Comparison of ENCODE assay signal across 12 cellular contexts in the genomic region with DNA sequence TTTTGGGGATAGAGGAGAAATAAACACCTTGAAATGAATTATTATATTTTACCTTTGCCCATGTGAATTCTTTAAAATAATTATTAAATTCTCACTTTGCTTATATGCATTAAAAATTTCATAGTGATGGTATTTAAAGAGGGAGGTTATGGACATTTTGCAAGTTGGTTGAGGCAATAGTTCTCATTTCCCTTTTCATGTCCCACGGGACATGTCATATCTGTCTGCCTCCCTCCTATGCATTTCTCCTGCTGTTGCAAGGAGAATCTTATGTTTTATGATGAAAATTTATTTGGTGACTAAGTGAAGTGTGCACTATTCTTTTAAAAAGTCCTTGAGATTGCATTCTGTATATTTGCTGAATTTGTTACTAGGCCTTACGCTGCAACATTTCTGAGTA.
A peak's percentile ranks its signal among the peaks of the same experiment; 100 is the strongest.
DNase-seq lines count a peak whose midpoint lies in the region; ATAC-seq, FAIRE-seq and TF ChIP-seq lines count a peak whose summit lies in the region.
"Had no signal": no experiment of that assay in that cellular context is flagged by ENCODE, and none has a peak within 500 bp of the region (broad histone marks: within the 10 kb centered on the region; RNA-seq: fewer than 3 reads in every experiment).

No MANE protein-coding gene starts in this region.

- H3K9me3 ChIP-seq in spleen (no peaks in the 10 kb centered on the region), HepG2 (ENCODE audit: low read length) (no peaks in the 10 kb centered on the region)
- H3K9me3 ChIP-seq: neutrophil had no signal

- H3K36me3 Mint-ChIP-seq in activated CD8-positive, alpha-beta memory T cell treated with anti-CD3 and anti-CD28 coated beads, Interleukin-2, amount 10 ng/mL, durations not matched to agents 7 days and 5 days = peaks cover 27% of the 10 kb centered on the region
- H3K36me3 Mint-ChIP-seq in activated T-helper 17 cell treated with anti-CD3 and anti-CD28 coated beads, Interleukin-2, amount 50 U/mL, for 72 hours (ENCODE audit: low read depth) = no peaks in the 10 kb centered on the region

- peak overlapping the region; percentile 97 for H3K27ac Mint-ChIP-seq in activated CD8-positive, alpha-beta memory T cell treated with anti-CD3 and anti-CD28 coated beads, Interleukin-2, amount 10 ng/mL, durations not matched to agents 7 days and 5 days
- H3K27ac Mint-ChIP-seq in activated T-helper 17 cell treated with anti-CD3 and anti-CD28 coated beads, Interleukin-2, amount 50 U/mL, for 72 hours = peak overlapping the region; percentile 64

- BruUV-seq in HepG2 (replicated peaks; lab: Mats Ljungman, UMichigan) = no TSS peak

- H3K9ac ChIP-seq in HepG2 (ENCODE audit: insufficient read depth, low read depth, low read length) = no peak overlapping the region

- intact Hi-C loops in spleen (cut with DNase I; ENCODE audit: low total_unique reads) (no loop called here), HepG2 (cut with micrococcal nuclease; ENCODE audit: unreplicated experiment) (no loop called here)

- TF ChIP-seq POLR2A in spleen (IDR thresholded peaks at IDR 0.05) = no peak
- no peak for TF ChIP-seq POLR2A in HepG2 (IDR thresholded peaks at IDR 0.05; ENCODE audit: insufficient read depth in 1 of 2, low read depth in 2 of 2, low read length in 2 of 2)

- in situ Hi-C loops in HepG2 (cut with HindIII; ENCODE audit: extremely low pct_ligation_motif_present, low pct_unique_long_range_greater_than_20kb) = no loop called here

- CTCF ChIA-PET in activated CD8-positive, alpha-beta memory T cell treated with anti-CD3 and anti-CD28 coated beads, Interleukin-2, amount 10 ng/mL, durations not matched to agents 7 days and 5 days (lab: Charles Lee) = interaction anchor here (1.0 kb wide), 1 partner anchor 9 kb away, joined by 3 read pairs; no protein-coding TSS in a partner anchor
- CTCF ChIA-PET in HepG2 (lab: Yijun Ruan, JAX; ENCODE audit: low intra/inter-chr PET ratio, low total read pairs) = no interaction called here

- TF ChIP-seq RAD21 in HepG2 (CRISPR knock-in tag; IDR thresholded peaks at IDR 0.05) = no peak

- 48 to 61% (median 56%) methylated on average over 2 of the region's 2 CpGs for WGBS in spleen, 5 donors
- WGBS in HepG2 (ENCODE audit: low lambda C conversion rate) = 97% methylated on average over 2 of the region's 2 CpGs

- H2AFZ ChIP-seq in HepG2 (ENCODE audit: low read length) = no peak overlapping the region

- DNase-seq in activated CD8-positive, alpha-beta memory T cell treated with anti-CD3 and anti-CD28 coated beads, Interleukin-2, amount 10 ng/mL, durations not matched to agents 7 days and 5 days = no peak
- DNase-seq in activated CD8-positive, alpha-beta memory T cell treated with anti-CD3 and anti-CD28 coated beads for 24 hours = no peak
- DNase-seq in spleen (no peak), SW 1271 (lab: John Stamatoyannopoulos, UW) (no peak), HepG2 (ENCODE audit: low spot score) (no peak)
- DNase-seq: activated CD8-positive, alpha-beta memory T cell treated with anti-CD3 and anti-CD28 coated beads, Interleukin-2, amount 50 U/mL, for 4 hours; NCI-H1694; SHP77 had no signal

- H4K20me1 ChIP-seq in HepG2 (ENCODE audit: insufficient read depth, low read length) = peaks cover 17% of the 10 kb centered on the region

- H3K79me2 ChIP-seq in HepG2 (ENCODE audit: insufficient read depth, low read length) = peaks cover 96% of the 10 kb centered on the region

- peaks cover 74% of the 10 kb centered on the region for H3K4me1 Mint-ChIP-seq in activated CD8-positive, alpha-beta memory T cell treated with anti-CD3 and anti-CD28 coated beads, Interleukin-2, amount 10 ng/mL, durations not matched to agents 7 days and 5 days
- peaks cover 59% of the 10 kb centered on the region for H3K4me1 Mint-ChIP-seq in activated T-helper 17 cell treated with anti-CD3 and anti-CD28 coated beads, Interleukin-2, amount 50 U/mL, for 72 hours

- no peak for FAIRE-seq in HepG2 (lab: Jason Lieb, UNC)

- H3K4me1 ChIP-seq in spleen (peaks cover 54 to 100% (median 87%) of the 10 kb centered on the region in 6 donors), HepG2 (ENCODE audit: insufficient read depth, low read length) (peaks cover 59% of the 10 kb centered on the region)

- TF ChIP-seq CTCF in spleen (IDR thresholded peaks at IDR 0.05 in 8 of 11, conservative IDR thresholded peaks at IDR 0.05 in 3 of 11) = no peak
- no peak for TF ChIP-seq CTCF in HepG2 (CRISPR knock-in tag; IDR thresholded peaks at IDR 0.05)

- peak overlapping the region; percentile 59 to 89 (median 84) for H3K27ac ChIP-seq in spleen
- H3K27ac ChIP-seq in HepG2 (ENCODE audit: extremely low read length, insufficient read depth, low read length) = no peak overlapping the region

- H3K36me3 ChIP-seq in spleen = peaks cover 0 to 8% (median 0%) of the 10 kb centered on the region in 6 donors
- H3K36me3 ChIP-seq in HepG2 (replicated peaks in 1 of 2; ENCODE audit: control insufficient read depth in 1 of 2, insufficient read depth in 2 of 2, low read length in 2 of 2) = peaks cover 3 to 8% of the 10 kb centered on the region in 2 experiments
- H3K36me3 ChIP-seq: neutrophil had no signal

- no peak overlapping the region for H3K4me2 ChIP-seq in HepG2 (ENCODE audit: low read depth, low read length)

- H3K27me3 Mint-ChIP-seq in activated CD8-positive, alpha-beta memory T cell treated with anti-CD3 and anti-CD28 coated beads, Interleukin-2, amount 10 ng/mL, durations not matched to agents 7 days and 5 days = no peaks in the 10 kb centered on the region
- no peaks in the 10 kb centered on the region for H3K27me3 Mint-ChIP-seq in activated T-helper 17 cell treated with anti-CD3 and anti-CD28 coated beads, Interleukin-2, amount 50 U/mL, for 72 hours

- H3K4me3 ChIP-seq in spleen = peak overlapping the region in 1 of 8 donors; percentile 52
- no peak overlapping the region for H3K4me3 ChIP-seq in HepG2 (replicated peaks in 1 of 3; ENCODE audit: insufficient read depth in 1 of 3, low read depth in 2 of 3, low read length in 3 of 3)

- H3K9me3 Mint-ChIP-seq in activated CD8-positive, alpha-beta memory T cell treated with anti-CD3 and anti-CD28 coated beads, Interleukin-2, amount 10 ng/mL, durations not matched to agents 7 days and 5 days (ENCODE audit: low read depth) = no peaks in the 10 kb centered on the region
- no peaks in the 10 kb centered on the region for H3K9me3 Mint-ChIP-seq in activated T-helper 17 cell treated with anti-CD3 and anti-CD28 coated beads, Interleukin-2, amount 50 U/mL, for 72 hours

- peak overlapping the region; percentile 72 for H3K4me3 Mint-ChIP-seq in activated CD8-positive, alpha-beta memory T cell treated with anti-CD3 and anti-CD28 coated beads, Interleukin-2, amount 10 ng/mL, durations not matched to agents 7 days and 5 days
- peak overlapping the region; percentile 78 for H3K4me3 Mint-ChIP-seq in activated T-helper 17 cell treated with anti-CD3 and anti-CD28 coated beads, Interleukin-2, amount 50 U/mL, for 72 hours

- H3K27me3 ChIP-seq in spleen (replicated peaks in 1 of 7) (no peaks in the 10 kb centered on the region), HepG2 (ENCODE audit: control insufficient read depth in 1 of 2, insufficient read depth in 2 of 2, low read length in 2 of 2) (no peaks in the 10 kb centered on the region)
- H3K27me3 ChIP-seq: neutrophil had no signal

- ATAC-seq in activated CD8-positive, alpha-beta memory T cell treated with anti-CD3 and anti-CD28 coated beads, Interleukin-2, amount 10 ng/mL, durations not matched to agents 7 days and 5 days = no peak
- ATAC-seq in HG03175 (IDR thresholded peaks at IDR 0.05; ENCODE audit: unreplicated experiment) (peak; percentile 32), HG03280 (IDR thresholded peaks at IDR 0.05; ENCODE audit: unreplicated experiment) (no peak), HepG2 (no peak)
- no peak for ATAC-seq in activated T-helper 17 cell treated with anti-CD3 and anti-CD28 coated beads, Interleukin-2, amount 50 U/mL, for 72 hours (replicated peaks)

- POLR2A ChIA-PET in HepG2 (lab: Yijun Ruan, JAX) = no interaction called here

- TF ChIP-seq EP300 in HepG2 (IDR thresholded peaks at IDR 0.05; ENCODE audit: low read depth in 2 of 2, low read length in 2 of 2) (no peak), HepG2 (CRISPR knock-in tag; IDR thresholded peaks at IDR 0.05; ENCODE audit: borderline replicate concordance) (no peak)

TF ChIP-seq in HepG2, 621 proteins besides CTCF, POLR2A, EP300 and RAD21:
- no peak for TF ChIP-seq ZFP36L2 (CRISPR knock-in tag; IDR thresholded peaks at IDR 0.05)
- TF ChIP-seq MAFF (IDR thresholded peaks at IDR 0.05; ENCODE audit: low read depth, low read length) = no peak
- TF ChIP-seq POLR2AphosphoS5 (IDR thresholded peaks at IDR 0.05; ENCODE audit: low read depth, low read length) = no peak
- TF ChIP-seq REPIN1 (CRISPR knock-in tag; IDR thresholded peaks at IDR 0.05; ENCODE audit: borderline replicate concordance, low read depth) = no peak
- no peak for TF ChIP-seq ZNF329 (CRISPR knock-in tag; IDR thresholded peaks at IDR 0.05; ENCODE audit: low read depth)
- TF ChIP-seq, protein P1, sequence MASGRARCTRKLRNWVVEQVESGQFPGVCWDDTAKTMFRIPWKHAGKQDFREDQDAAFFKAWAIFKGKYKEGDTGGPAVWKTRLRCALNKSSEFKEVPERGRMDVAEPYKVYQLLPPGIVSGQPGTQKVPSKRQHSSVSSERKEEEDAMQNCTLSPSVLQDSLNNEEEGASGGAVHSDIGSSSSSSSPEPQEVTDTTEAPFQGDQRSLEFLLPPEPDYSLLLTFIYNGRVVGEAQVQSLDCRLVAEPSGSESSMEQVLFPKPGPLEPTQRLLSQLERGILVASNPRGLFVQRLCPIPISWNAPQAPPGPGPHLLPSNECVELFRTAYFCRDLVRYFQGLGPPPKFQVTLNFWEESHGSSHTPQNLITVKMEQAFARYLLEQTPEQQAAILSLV (CRISPR knock-in tag; IDR thresholded peaks at IDR 0.05; ENCODE audit: borderline replicate concordance) = no peak
- TF ChIP-seq ZNF674 (CRISPR knock-in tag; IDR thresholded peaks at IDR 0.05; ENCODE audit: low read depth) = no peak
- TF ChIP-seq ESRRA (CRISPR knock-in tag; IDR thresholded peaks at IDR 0.05; ENCODE audit: low read depth) = no peak
- no peak for TF ChIP-seq SMAD1 (CRISPR knock-in tag; IDR thresholded peaks at IDR 0.05; ENCODE audit: borderline replicate concordance, low read depth)
- no peak for TF ChIP-seq RFX3 (CRISPR knock-in tag; IDR thresholded peaks at IDR 0.05)
- TF ChIP-seq ZNF337 (CRISPR knock-in tag; IDR thresholded peaks at IDR 0.05; ENCODE audit: borderline replicate concordance, low read depth) = no peak
